18 cellular contexts compared by ENCODE assay signal in the genomic region with DNA sequence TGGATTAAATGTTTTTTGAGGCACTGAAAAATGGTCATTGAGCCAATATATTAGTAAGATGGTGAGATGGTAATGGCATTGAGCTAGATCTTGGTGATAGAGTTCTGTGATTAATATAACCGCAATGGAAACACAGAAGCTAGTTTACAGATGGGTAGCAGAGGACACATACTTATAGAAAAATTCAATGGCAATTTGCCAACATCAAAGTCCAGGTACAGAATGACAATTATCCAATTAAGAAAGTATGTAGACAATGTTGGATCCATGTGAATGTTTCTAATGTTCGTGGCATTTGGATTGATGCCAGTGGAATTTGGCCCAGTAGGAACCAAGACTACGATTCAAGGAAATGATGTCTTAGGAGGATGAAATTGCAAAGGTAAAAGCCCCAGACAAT.
A peak's percentile ranks its signal among the peaks of the same experiment; 100 is the strongest.
DNase-seq lines count a peak whose midpoint lies in the region; ATAC-seq, FAIRE-seq and TF ChIP-seq lines count a peak whose summit lies in the region.
"Had no signal": no experiment of that assay in that cellular context is flagged by ENCODE, and none has a peak within 500 bp of the region (broad histone marks: within the 10 kb centered on the region; RNA-seq: fewer than 3 reads in every experiment).

No MANE protein-coding gene starts in this region.

- H3K4me3 ChIP-seq in bronchial epithelial cell (ENCODE audit: low read depth, low read length): no peak overlapping the region
- H3K4me3 ChIP-seq: BLaER1 treated with 17β-estradiol and CSF1 and Interleukin-3, amounts not matched to agents 10 nM and 100 nM; coronary artery had no signal

- DNase-seq in GM03348 (ENCODE audit: low spot score): peak; percentile 37
- DNase-seq in NCI-H1048 (lab: John Stamatoyannopoulos, UW): peak; percentile 68
- peak; percentile 94 for DNase-seq in bronchial epithelial cell (ENCODE audit: low read depth)
- peak; percentile 48 for DNase-seq in mucosa of gallbladder (ENCODE audit: low spot score)
- DNase-seq in T-helper 1 cell: no peak
- DNase-seq in iPS-NIHi11 (ENCODE audit: low spot score): no peak
- DNase-seq: activated naive CD4-positive, alpha-beta T cell treated with anti-CD3 and anti-CD28 coated beads, Interleukin-2, amount 50 U/mL, for 16 hours; kidney; MV-4-11; NCI-H524; SHP77 had no signal

- ATAC-seq in GM18868 (IDR thresholded peaks at IDR 0.05; ENCODE audit: unreplicated experiment): no peak
- ATAC-seq in HG02885 (IDR thresholded peaks at IDR 0.05; ENCODE audit: poor library complexity, unreplicated experiment): no peak
- ATAC-seq: natural killer cell treated with Interleukin-12 subunit alpha and Interleukin-12 subunit beta and Interleukin-15 and Interleukin-18, amount 100 ng/mL, for 72 hours; sciatic nerve had no signal

- no peaks in the 10 kb centered on the region for H3K27me3 ChIP-seq in bronchial epithelial cell (ENCODE audit: control insufficient read depth, insufficient read depth, low read length)
- H3K27me3 ChIP-seq: BLaER1 treated with 17β-estradiol and CSF1 and Interleukin-3, amounts not matched to agents 10 nM and 100 nM had no signal

- TF ChIP-seq CTCF in bronchial epithelial cell (IDR thresholded peaks at IDR 0.05; ENCODE audit: insufficient read depth, low read length, severe bottlenecking): no peak

- FAIRE-seq in bronchial epithelial cell (lab: Jason Lieb, UNC): no peak
- FAIRE-seq: frontal cortex, kidney had no signal

- no peaks in the 10 kb centered on the region for H3K36me3 ChIP-seq in bronchial epithelial cell (ENCODE audit: control insufficient read depth, insufficient read depth, low read length)
- H3K36me3 ChIP-seq: BLaER1 treated with 17β-estradiol and CSF1 and Interleukin-3, amounts not matched to agents 10 nM and 100 nM had no signal

Comparison
In these comparisons a context has a peak if more than half of its experiments do, and no peak if none do; other contexts are left out.
1. DNase-seq: peak in GM03348 (single experiment), NCI-H1048 (single experiment), bronchial epithelial cell (single experiment) and mucosa of gallbladder (single experiment); none in T-helper 1 cell (0 of 5) and iPS-NIHi11 (single experiment).